In genomic region chr20:4091332-4092135, GRCh38 we compare ENCODE assay signal across 9 cellular contexts. TPM values are rescaled to one million over a fixed set of nuclear protein-coding genes. Genes with fewer than 3 reads are reported as not detected.
DNase-seq lines count a peak whose midpoint lies in the region; ATAC-seq and TF ChIP-seq lines count a peak whose summit lies in the region.
"Had no signal": no experiment of that assay in that cellular context is flagged by ENCODE, and none has a peak within 500 bp of the region (broad histone marks: within the 10 kb centered on the region; RNA-seq: fewer than 3 reads in every experiment).

No MANE protein-coding gene starts in this region.

- H3K4me1 ChIP-seq in GM23338 (ENCODE audit: insufficient read depth) (no peaks in the 10 kb centered on the region), adrenal gland (replicated peaks in 1 of 2) (no peaks in the 10 kb centered on the region), right cardiac atrium (ENCODE audit: control insufficient read depth, insufficient read depth, low read length) (no peaks in the 10 kb centered on the region)
- H3K4me1 ChIP-seq: gastrocnemius medialis had no signal

- H3K4me3 ChIP-seq in GM23338 (no peak overlapping the region), adrenal gland (no peak overlapping the region), right cardiac atrium (ENCODE audit: low read length) (no peak overlapping the region)
- H3K4me3 ChIP-seq: gastrocnemius medialis had no signal

- H3K9me2 ChIP-seq in GM23338 (ENCODE audit: insufficient read depth): 0 out of 2 replicates have a peak, but pooled peaks cover 4% of the 10 kb centered on the region

- peaks cover 3% of the 10 kb centered on the region; the same call in 1 of the 2 replicates for H3K27me3 ChIP-seq in GM23338 (ENCODE audit: insufficient read depth)
- H3K27me3 ChIP-seq in adrenal gland: no peaks in the 10 kb centered on the region
- no peaks in the 10 kb centered on the region for H3K27me3 ChIP-seq in right cardiac atrium (ENCODE audit: control insufficient read depth, insufficient read depth)
- H3K27me3 ChIP-seq: gastrocnemius medialis had no signal

- peaks cover 2% of the 10 kb centered on the region for H3K27me3 Mint-ChIP-seq in GM23338 (ENCODE audit: insufficient read depth, low read depth, poor library complexity)

- no peaks in the 10 kb centered on the region for H3F3A ChIP-seq in GM23338 (replicated peaks; ENCODE audit: low read depth)

- intact Hi-C loops in adrenal gland (cut with DNase I) (loop anchor here in 1 of 2 donors (5.0 kb wide), 1 partner anchor 204 kb away; the partner anchor contains the start of gene PANK2), right cardiac atrium (cut with DNase I) (no loop called here)

- TF ChIP-seq POLR2A in adrenal gland (IDR thresholded peaks at IDR 0.05): no peak

- H3K9me3 Mint-ChIP-seq in GM23338: peaks cover 12% of the 10 kb centered on the region

- no peaks in the 10 kb centered on the region; the same call in 2 of the 3 replicates for H3K36me3 Mint-ChIP-seq in GM23338 (ENCODE audit: low read depth)

- no peaks in the 10 kb centered on the region for H3K79me2 ChIP-seq in GM23338 (replicated peaks; ENCODE audit: insufficient read depth)

- H3K4me1 Mint-ChIP-seq in GM23338: peaks cover 4% of the 10 kb centered on the region; the same call in 2 of the 3 replicates

- ATAC-seq in GM23338 (peak; percentile 91), right cardiac atrium (peak; percentile 54 to 58), GM18517 (IDR thresholded peaks at IDR 0.05; ENCODE audit: unreplicated experiment) (no peak)

- H4K20me1 ChIP-seq in GM23338 (replicated peaks; ENCODE audit: insufficient read depth): no peaks in the 10 kb centered on the region

- peak; percentile 77 to 88 for TF ChIP-seq CTCF in GM23338 (conservative IDR thresholded peaks at IDR 0.05; ENCODE audit: low read depth in 2 of 2)
- TF ChIP-seq CTCF in adrenal gland (IDR thresholded peaks at IDR 0.05): peak; percentile 50 to 73 (median 64)

- no peak overlapping the region for H3K4me3 Mint-ChIP-seq in GM23338

- H3K9me3 ChIP-seq in adrenal gland (replicated peaks in 1 of 3) (no peaks in the 10 kb centered on the region), right cardiac atrium (ENCODE audit: control insufficient read depth, low read length) (no peaks in the 10 kb centered on the region)
- H3K9me3 ChIP-seq: gastrocnemius medialis had no signal

- no peak overlapping the region for H3K27ac Mint-ChIP-seq in GM23338

- no peak overlapping the region for H3K27ac ChIP-seq in GM23338 (ENCODE audit: low read depth)
- peak overlapping the region in 2 of 5 donors; percentile 7 to 73 for H3K27ac ChIP-seq in adrenal gland
- no peak overlapping the region for H3K27ac ChIP-seq in right cardiac atrium (ENCODE audit: low read length)
- H3K27ac ChIP-seq: gastrocnemius medialis had no signal

- H3K4me2 ChIP-seq in GM23338: no peak overlapping the region

- H2AFZ ChIP-seq in GM23338: peak overlapping the region; percentile 63

- DNase-seq in AG20443 (ENCODE audit: low spot score) (peak; percentile 81), GM23338 (ENCODE audit: low spot score) (peak; percentile 90), RPMI8226 (peak; percentile 65), adrenal gland (peak; percentile 60 to 83 (median 69)), right cardiac atrium (peak; percentile 59 to 86 (median 75)), superior temporal gyrus (ENCODE audit: extremely low spot score) (no peak)
- DNase-seq in stimulated activated CD4-positive, alpha-beta T cell treated with anti-CD3 and anti-CD28 coated beads, Interleukin-4, amount 100 ng/mL, for 1 hour: peak; percentile 44
- DNase-seq: gastrocnemius medialis had no signal

- H3K36me3 ChIP-seq in GM23338 (ENCODE audit: insufficient read depth): no peaks in the 10 kb centered on the region
- H3K36me3 ChIP-seq in adrenal gland (replicated peaks in 1 of 2): no peaks in the 10 kb centered on the region
- H3K36me3 ChIP-seq: gastrocnemius medialis had no signal

- WGBS in adrenal gland, 4 donors: 33 to 48% (median 41%) methylated on average over 11 to 21 of the region's 21 CpGs
- 41% methylated on average over 21 of the region's 21 CpGs for WGBS in right cardiac atrium

TF ChIP-seq in GM23338, 12 proteins besides CTCF, POLR2A, EP300 and RAD21:
- TF ChIP-seq ZNF114 (CRISPR knock-in tag; IDR thresholded peaks at IDR 0.05) (no peak), EZH2 (IDR thresholded peaks at IDR 0.05; ENCODE audit: low read depth, unreplicated experiment) (no peak), ZNF331 (CRISPR knock-in tag; IDR thresholded peaks at IDR 0.05; ENCODE audit: low read depth) (no peak), POLR2AphosphoS5 (IDR thresholded peaks at IDR 0.05; ENCODE audit: low read depth) (no peak), REST (IDR thresholded peaks at IDR 0.05; ENCODE audit: unreplicated experiment) (no peak)

RNA-seq across cellular contexts. Expression of gene SMOX, which starts 57.1 kb away (rescaled TPM):
- 4.8 and 7.9 TPM in 2 replicates for total RNA-seq in GM23338 (2014; rRNA removed; shearing (Covaris generic))
- polyA plus RNA-seq in GM23338 (2016; fragmentation: Nextera tagmentation; extraction: Ambion mirVana) (7.0 and 7.9 TPM in 2 replicates), adrenal gland (1 to 10 TPM; 2.7 to 9.0 (median 4.7) TPM), right cardiac atrium (3.3 TPM)
- total RNA-seq in adrenal gland (1 to 10 TPM; 4.0 to 9.9 (median 5.8) TPM), right cardiac atrium (1 to 10 TPM; 4.2 to 5.2 (median 4.7) TPM)
